ENCODE assay signal across 25 cellular contexts in genomic region chr1:230502996-230503395, GRCh38.
"Had no signal": no experiment of that assay in that cellular context is flagged by ENCODE, and none has a peak within 500 bp of the region (broad histone marks: within the 10 kb centered on the region; RNA-seq: fewer than 3 reads in every experiment).

No MANE protein-coding gene starts in this region.

- H3K27ac Mint-ChIP-seq: dendritic cell treated with granulocyte-macrophage colony-stimulating factor and Interleukin-4, amounts not matched to agents 40 ng/mL and 50 ng/mL, for 4 days; effector memory CD8-positive, alpha-beta T cell; endodermal cell; mesothelial cell of epicardium had no signal

- H3K27me3 Mint-ChIP-seq: dendritic cell treated with granulocyte-macrophage colony-stimulating factor and Interleukin-4, amounts not matched to agents 40 ng/mL and 50 ng/mL, for 4 days had no signal

- H3K4me1 ChIP-seq: colonic mucosa, gastrocnemius medialis, left lung had no signal

- ATAC-seq: effector memory CD8-positive, alpha-beta T cell; esophagus mucosa; gastrocnemius medialis; heart right ventricle; left cardiac atrium; left lung; left ventricle myocardium superior; lower lobe of right lung had no signal

- H3K36me3 ChIP-seq: colonic mucosa, esophagus squamous epithelium, gastrocnemius medialis, heart right ventricle, left lung, lower lobe of right lung had no signal

- H3K27ac ChIP-seq: colonic mucosa, epithelial cell of prostate, esophagus squamous epithelium, gastrocnemius medialis, heart right ventricle, left lung had no signal

- H3K4me3 Mint-ChIP-seq: dendritic cell treated with granulocyte-macrophage colony-stimulating factor and Interleukin-4, amounts not matched to agents 40 ng/mL and 50 ng/mL, for 4 days; effector memory CD8-positive, alpha-beta T cell; endodermal cell; mesothelial cell of epicardium had no signal

- FAIRE-seq: islet of Langerhans, keratinocyte had no signal

- H3K9me3 ChIP-seq: colonic mucosa, esophagus squamous epithelium, gastrocnemius medialis, left lung, lower lobe of right lung, mucosa of descending colon had no signal

- H3K27me3 ChIP-seq: colonic mucosa, gastrocnemius medialis, left lung had no signal

- H3K9me3 Mint-ChIP-seq: effector memory CD8-positive, alpha-beta T cell had no signal

- DNase-seq: colonic mucosa; cortex of kidney; effector CD8-positive, alpha-beta T cell; effector memory CD8-positive, alpha-beta T cell; endodermal cell; erythroblast; esophagus squamous epithelium; foreskin fibroblast; foreskin melanocyte; gastrocnemius medialis; glutamatergic neuron; head of caudate nucleus; heart right ventricle; left cardiac atrium; left lung; left ventricle myocardium superior; lower lobe of right lung; mesenchymal stem cell; mucosa of descending colon had no signal

- H3K36me3 Mint-ChIP-seq: mesothelial cell of epicardium had no signal

- H3K4me3 ChIP-seq: colonic mucosa, esophagus squamous epithelium, gastrocnemius medialis, heart right ventricle, left lung, lower lobe of right lung, mucosa of descending colon had no signal
